19 cellular contexts compared by ENCODE assay signal in the genomic region with DNA sequence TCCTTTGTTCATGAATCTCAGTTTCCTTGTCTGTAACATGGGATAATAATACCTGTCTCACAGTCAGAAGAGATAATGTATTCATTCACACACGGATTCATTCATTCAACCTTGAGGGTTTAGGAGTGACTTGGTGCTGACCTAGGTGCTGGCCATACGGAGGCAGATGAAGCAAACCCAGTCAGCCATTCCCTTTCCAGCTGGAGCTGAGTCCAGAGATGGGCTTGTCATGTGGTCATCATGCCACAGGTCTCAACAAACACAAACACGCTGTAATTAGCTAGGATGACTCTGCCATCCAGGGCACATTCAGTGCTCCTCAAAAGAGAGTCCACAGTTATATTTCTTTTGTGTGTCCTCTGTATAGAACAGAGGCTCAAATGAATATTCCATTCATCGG. TPM values are rescaled to one million over a fixed set of nuclear protein-coding genes. Genes with fewer than 3 reads are reported as not detected.
DNase-seq lines count a peak whose midpoint lies in the region; ATAC-seq, FAIRE-seq and TF ChIP-seq lines count a peak whose summit lies in the region.
"Had no signal": no experiment of that assay in that cellular context is flagged by ENCODE, and none has a peak within 500 bp of the region (broad histone marks: within the 10 kb centered on the region; RNA-seq: fewer than 3 reads in every experiment).

No MANE protein-coding gene starts in this region.

- no peaks in the 10 kb centered on the region for H3K9me3 ChIP-seq in HepG2 (ENCODE audit: low read length)
- H3K9me3 ChIP-seq in right lobe of liver, result no peaks in the 10 kb centered on the region
- no peaks in the 10 kb centered on the region for H3K9me3 ChIP-seq in HAP-1

- TF ChIP-seq EP300 in HepG2 (IDR thresholded peaks at IDR 0.05; ENCODE audit: low read depth in 2 of 2, low read length in 2 of 2) (no peak), HepG2 (CRISPR knock-in tag; IDR thresholded peaks at IDR 0.05; ENCODE audit: borderline replicate concordance) (no peak)

- ATAC-seq in HepG2 (no peak; the same call in 1 of the 3 replicates), right lobe of liver (no peak), HG03439 (IDR thresholded peaks at IDR 0.05; ENCODE audit: unreplicated experiment) (no peak), GM21723 (IDR thresholded peaks at IDR 0.05; ENCODE audit: unreplicated experiment) (no peak)
- ATAC-seq: Right ventricle myocardium inferior had no signal

- H3K27me3 ChIP-seq in HepG2 (ENCODE audit: control insufficient read depth in 1 of 2, insufficient read depth in 2 of 2, low read length in 2 of 2) (peaks cover 0 to 17% of the 10 kb centered on the region in 2 experiments; a peak in 2 of 5 replicates), right lobe of liver (peaks cover 0 to 4% of the 10 kb centered on the region in 2 donors), HAP-1 (ENCODE audit: low read depth) (no peaks in the 10 kb centered on the region)

- no peaks in the 10 kb centered on the region for H4K20me1 ChIP-seq in HepG2 (ENCODE audit: insufficient read depth, low read length)

- H3K27ac ChIP-seq in HepG2 (ENCODE audit: extremely low read length, insufficient read depth, low read length) (no peak overlapping the region), right lobe of liver (no peak overlapping the region)
- H3K27ac ChIP-seq: KMS-11 had no signal

- WGBS in HepG2 (ENCODE audit: low lambda C conversion rate), result 14% methylated on average over 4 of the region's 4 CpGs
- 54% methylated on average over 4 of the region's 4 CpGs for WGBS in right lobe of liver (ENCODE audit: insufficient coverage, low coverage, low lambda C conversion rate, missing lambda C conversion rate)

- no peak overlapping the region for H3K9ac ChIP-seq in HepG2 (ENCODE audit: insufficient read depth, low read depth, low read length)
- H3K9ac ChIP-seq: KMS-11 had no signal

- DNase-seq in HepG2 (ENCODE audit: low spot score) (no peak), right lobe of liver (no peak), NCI-H146 treated with DMSO at 0.1 percent for 48 hours (lab: John Stamatoyannopoulos, UW; ENCODE audit: unreplicated experiment) (peak; percentile 60), retina (peak; percentile 35), HAP-1 (ENCODE audit: low spot score in 2 of 2) (no peak)
- DNase-seq: ACHN; C1 segment of cervical spinal cord; CD8-positive, alpha-beta memory T cell; DMS79; HCEC 1CT; NCI-H1694; NCI-H510A treated with DMSO at 0.1 percent for 48 hours; NK-92 treated with Interleukin-12 subunit alpha and Interleukin-12 subunit beta, amount 100 ng/mL, for 24 hours had no signal

- FAIRE-seq in HepG2 (lab: Jason Lieb, UNC), result no peak
- FAIRE-seq: RCC 7860 had no signal

- H3K4me3 ChIP-seq in HepG2 (replicated peaks in 1 of 3; ENCODE audit: insufficient read depth in 1 of 3, low read depth in 2 of 3, low read length in 3 of 3), result no peak overlapping the region
- H3K4me3 ChIP-seq in right lobe of liver, result no peak overlapping the region
- H3K4me3 ChIP-seq in HAP-1, result no peak overlapping the region

- no peak overlapping the region for H2AFZ ChIP-seq in HepG2 (ENCODE audit: low read length)

- H3K36me3 ChIP-seq in HepG2 (replicated peaks in 1 of 2; ENCODE audit: control insufficient read depth in 1 of 2, insufficient read depth in 2 of 2, low read length in 2 of 2) (no peaks in the 10 kb centered on the region), right lobe of liver (no peaks in the 10 kb centered on the region), HAP-1 (replicated peaks) (no peaks in the 10 kb centered on the region)

- H3K79me2 ChIP-seq in HepG2 (ENCODE audit: insufficient read depth, low read length), result no peaks in the 10 kb centered on the region

- TF ChIP-seq CTCF in HepG2 (CRISPR knock-in tag; IDR thresholded peaks at IDR 0.05) (no peak), right lobe of liver (IDR thresholded peaks at IDR 0.05) (no peak)

- CTCF ChIA-PET in HepG2 (lab: Yijun Ruan, JAX; ENCODE audit: low intra/inter-chr PET ratio, low total read pairs), result no interaction called here

- H3K4me1 ChIP-seq in HepG2 (ENCODE audit: insufficient read depth, low read length) (no peaks in the 10 kb centered on the region), right lobe of liver (no peaks in the 10 kb centered on the region), HAP-1 (peaks cover 11% of the 10 kb centered on the region)

- POLR2A ChIA-PET in HepG2 (lab: Yijun Ruan, JAX), result no interaction called here

- TF ChIP-seq POLR2A in HepG2 (IDR thresholded peaks at IDR 0.05; ENCODE audit: insufficient read depth in 1 of 2, low read depth in 2 of 2, low read length in 2 of 2), result no peak
- no peak for TF ChIP-seq POLR2A in right lobe of liver (IDR thresholded peaks at IDR 0.05)

- in situ Hi-C loops in HepG2 (cut with HindIII; ENCODE audit: extremely low pct_ligation_motif_present, low pct_unique_long_range_greater_than_20kb), result no loop called here
- in situ Hi-C loops in HAP-1 (cut with MboI; ENCODE audit: low sequenced_read_pairs), result no loop called here

- H3K4me2 ChIP-seq in HepG2 (ENCODE audit: low read depth, low read length), result no peak overlapping the region
- H3K4me2 ChIP-seq: KMS-11 had no signal

- intact Hi-C loops in HepG2 (cut with micrococcal nuclease; ENCODE audit: unreplicated experiment) (no loop called here), right lobe of liver (cut with DNase I) (no loop called here)

- no peak for TF ChIP-seq RAD21 in HepG2 (CRISPR knock-in tag; IDR thresholded peaks at IDR 0.05)

- BruUV-seq in HepG2 (replicated peaks; lab: Mats Ljungman, UMichigan), result no TSS peak

RNA-seq across cellular contexts. Expression of a gene that starts 19.5 kb away (rescaled TPM):
- total RNA-seq in HepG2 (2016; rRNA removed; fragmentation: Illumina TruSeq; extraction: Trizol) (42.6 and 59.8 TPM in 2 replicates), right lobe of liver (10 to 100 TPM; 16.3 to 37.5 (median 23.3) TPM)
- total RNA-seq in HepG2 (2016; cell fraction: cytosol; rRNA removed; fragmentation: Illumina TruSeq; extraction: Trizol; ENCODE audit: low read depth), result 19.8 and 23.7 TPM in 2 replicates
- 40.7 and 62.3 TPM in 2 replicates for total RNA-seq in HepG2 (2016; cell fraction: insoluble cytoplasmic fraction; rRNA removed; fragmentation: Illumina TruSeq; extraction: Trizol)
- 47.0 and 50.1 TPM in 2 replicates for total RNA-seq in HepG2 (2016; cell fraction: membrane; rRNA removed; fragmentation: Illumina TruSeq; extraction: Trizol)
- total RNA-seq in HepG2 (2016; cell fraction: nucleus; rRNA removed; fragmentation: Illumina TruSeq; extraction: Trizol), result 15.4 and 21.0 TPM in 2 replicates
- polyA plus RNA-seq in HepG2 (2011; rRNA removed), result 19.5 and 23.3 TPM in 2 replicates
- polyA plus RNA-seq in HepG2 (2011; cell fraction: cytosol; rRNA removed), result 7.1 and 11.2 TPM in 2 replicates
- polyA plus RNA-seq in HepG2 (2011; cell fraction: nucleus; rRNA removed), result 6.0 and 7.6 TPM in 2 replicates
- polyA plus RNA-seq in HepG2 (2012), result 17.6 and 21.3 TPM in 2 replicates
- 16.2 and 20.1 TPM in 2 replicates for polyA plus RNA-seq in HepG2 (2016; cell fraction: cytosol; fragmentation: Illumina TruSeq; extraction: Trizol; ENCODE audit: low read depth)
- polyA plus RNA-seq in HepG2 (2016; cell fraction: insoluble cytoplasmic fraction; fragmentation: Illumina TruSeq; extraction: Trizol; ENCODE audit: low read depth), result 46.4 and 46.8 TPM in 2 replicates
- 29.0 and 30.9 TPM in 2 replicates for polyA plus RNA-seq in HepG2 (2016; cell fraction: membrane; fragmentation: Illumina TruSeq; extraction: Trizol; ENCODE audit: low read depth)
- polyA plus RNA-seq in HepG2 (2016; cell fraction: nucleus; fragmentation: Illumina TruSeq; extraction: Trizol; ENCODE audit: insufficient read depth, low read depth), result 22.7 and 25.0 TPM in 2 replicates
- polyA minus RNA-seq in HepG2 (2011; rRNA and poly(A)+ RNA removed; ENCODE audit: low replicate concordance), result 35.2 and 278 TPM in 2 replicates
- 23.0 and 32.6 TPM in 2 replicates for polyA minus RNA-seq in HepG2 (2011; cell fraction: cytosol; rRNA and poly(A)+ RNA removed)
- 9.5 and 14.8 TPM in 2 replicates for polyA minus RNA-seq in HepG2 (2011; cell fraction: nucleus; rRNA and poly(A)+ RNA removed)
- 200 TPM for polyA plus RNA-seq in PFSK-1 (2012; ENCODE audit: insufficient read length, low read depth)

RNA-seq across cellular contexts. Expression of a gene that starts 29.9 kb away (rescaled TPM):
- total RNA-seq in HepG2 (2016; rRNA removed; fragmentation: Illumina TruSeq; extraction: Trizol) (134 and 163 TPM in 2 replicates), right lobe of liver (10 to 100 TPM; 15.8 to 34.6 (median 30.5) TPM)
- total RNA-seq in HepG2 (2016; cell fraction: cytosol; rRNA removed; fragmentation: Illumina TruSeq; extraction: Trizol; ENCODE audit: low read depth), result 136 and 187 TPM in 2 replicates
- total RNA-seq in HepG2 (2016; cell fraction: insoluble cytoplasmic fraction; rRNA removed; fragmentation: Illumina TruSeq; extraction: Trizol), result 135 and 172 TPM in 2 replicates
- total RNA-seq in HepG2 (2016; cell fraction: membrane; rRNA removed; fragmentation: Illumina TruSeq; extraction: Trizol), result 188 and 230 TPM in 2 replicates
- 74.5 and 76.2 TPM in 2 replicates for total RNA-seq in HepG2 (2016; cell fraction: nucleus; rRNA removed; fragmentation: Illumina TruSeq; extraction: Trizol)
- 99.9 and 121 TPM in 2 replicates for polyA plus RNA-seq in HepG2 (2011; rRNA removed)
- polyA plus RNA-seq in HepG2 (2011; cell fraction: cytosol; rRNA removed), result 40.4 and 46.7 TPM in 2 replicates
- polyA plus RNA-seq in HepG2 (2011; cell fraction: nucleus; rRNA removed), result 11.8 and 17.3 TPM in 2 replicates
- polyA plus RNA-seq in HepG2 (2012), result 85.8 and 145 TPM in 2 replicates
- polyA plus RNA-seq in HepG2 (2016; cell fraction: cytosol; fragmentation: Illumina TruSeq; extraction: Trizol; ENCODE audit: low read depth), result 146 and 191 TPM in 2 replicates
- polyA plus RNA-seq in HepG2 (2016; cell fraction: insoluble cytoplasmic fraction; fragmentation: Illumina TruSeq; extraction: Trizol; ENCODE audit: low read depth), result 167 and 175 TPM in 2 replicates
- polyA plus RNA-seq in HepG2 (2016; cell fraction: membrane; fragmentation: Illumina TruSeq; extraction: Trizol; ENCODE audit: low read depth), result 151 and 201 TPM in 2 replicates
- 88.7 and 95.7 TPM in 2 replicates for polyA plus RNA-seq in HepG2 (2016; cell fraction: nucleus; fragmentation: Illumina TruSeq; extraction: Trizol; ENCODE audit: insufficient read depth, low read depth)
- polyA minus RNA-seq in HepG2 (2011; rRNA and poly(A)+ RNA removed; ENCODE audit: low replicate concordance), result 19.0 and 25.4 TPM in 2 replicates
- 21.2 and 23.6 TPM in 2 replicates for polyA minus RNA-seq in HepG2 (2011; cell fraction: cytosol; rRNA and poly(A)+ RNA removed)
- 61.4 and 62.2 TPM in 2 replicates for polyA minus RNA-seq in HepG2 (2011; cell fraction: nucleus; rRNA and poly(A)+ RNA removed)
- polyA plus RNA-seq in PFSK-1 (2012; ENCODE audit: insufficient read length, low read depth), result 137 TPM

RNA-seq across cellular contexts. Expression of a gene that starts 42.8 kb away (rescaled TPM):
- total RNA-seq in HepG2 (2016; rRNA removed; fragmentation: Illumina TruSeq; extraction: Trizol) (0.11 and 0.17 TPM in 2 replicates), right lobe of liver (1 to 10 TPM in 1 of 6 experiments, under 1 TPM in 4, not detected in 1; 0.06 to 1.5 (median 0.31) TPM)
- total RNA-seq in HepG2 (2016; cell fraction: cytosol; rRNA removed; fragmentation: Illumina TruSeq; extraction: Trizol; ENCODE audit: low read depth), result not detected in 2 replicates
- 0.17 and 0.25 TPM in 2 replicates for total RNA-seq in HepG2 (2016; cell fraction: insoluble cytoplasmic fraction; rRNA removed; fragmentation: Illumina TruSeq; extraction: Trizol)
- 0.07 TPM in 1 of 2 replicates, not detected in the other for total RNA-seq in HepG2 (2016; cell fraction: membrane; rRNA removed; fragmentation: Illumina TruSeq; extraction: Trizol)
- 0.09 and 0.16 TPM in 2 replicates for total RNA-seq in HepG2 (2016; cell fraction: nucleus; rRNA removed; fragmentation: Illumina TruSeq; extraction: Trizol)
- polyA plus RNA-seq in HepG2 (2011; rRNA removed), result 51.5 and 57.6 TPM in 2 replicates
- polyA plus RNA-seq in HepG2 (2011; cell fraction: cytosol; rRNA removed), result 32.3 and 32.4 TPM in 2 replicates
- 71.8 and 73.9 TPM in 2 replicates for polyA plus RNA-seq in HepG2 (2011; cell fraction: nucleus; rRNA removed)
- 7.2 and 22.3 TPM in 2 replicates for polyA plus RNA-seq in HepG2 (2012)
- polyA plus RNA-seq in HepG2 (2016; cell fraction: cytosol; fragmentation: Illumina TruSeq; extraction: Trizol; ENCODE audit: low read depth), result 0.03 TPM in 1 of 2 replicates, not detected in the other
- polyA plus RNA-seq in HepG2 (2016; cell fraction: insoluble cytoplasmic fraction; fragmentation: Illumina TruSeq; extraction: Trizol; ENCODE audit: low read depth), result 0.23 and 0.33 TPM in 2 replicates
- polyA plus RNA-seq in HepG2 (2016; cell fraction: membrane; fragmentation: Illumina TruSeq; extraction: Trizol; ENCODE audit: low read depth), result 0.05 and 0.07 TPM in 2 replicates
- 0.33 and 0.59 TPM in 2 replicates for polyA plus RNA-seq in HepG2 (2016; cell fraction: nucleus; fragmentation: Illumina TruSeq; extraction: Trizol; ENCODE audit: insufficient read depth, low read depth)
- 47.0 TPM in 1 of 2 replicates, not detected in the other for polyA minus RNA-seq in HepG2 (2011; rRNA and poly(A)+ RNA removed; ENCODE audit: low replicate concordance)
- polyA minus RNA-seq in HepG2 (2011; cell fraction: cytosol; rRNA and poly(A)+ RNA removed), result 17.2 and 17.4 TPM in 2 replicates
- 20.1 and 23.4 TPM in 2 replicates for polyA minus RNA-seq in HepG2 (2011; cell fraction: nucleus; rRNA and poly(A)+ RNA removed)
- 0.08 TPM for polyA plus RNA-seq in PFSK-1 (2012; ENCODE audit: insufficient read length, low read depth)
- total RNA-seq: CD8-positive, alpha-beta memory T cell had no signal

RNA-seq across cellular contexts. Expression of a gene that starts 55.0 kb away (rescaled TPM):
- not detected in 2 replicates for total RNA-seq in HepG2 (2016; rRNA removed; fragmentation: Illumina TruSeq; extraction: Trizol)
- not detected in 2 replicates for total RNA-seq in HepG2 (2016; cell fraction: cytosol; rRNA removed; fragmentation: Illumina TruSeq; extraction: Trizol; ENCODE audit: low read depth)
- total RNA-seq in HepG2 (2016; cell fraction: insoluble cytoplasmic fraction; rRNA removed; fragmentation: Illumina TruSeq; extraction: Trizol), result not detected in 2 replicates
- total RNA-seq in HepG2 (2016; cell fraction: membrane; rRNA removed; fragmentation: Illumina TruSeq; extraction: Trizol), result not detected in 2 replicates
- not detected in 2 replicates for total RNA-seq in HepG2 (2016; cell fraction: nucleus; rRNA removed; fragmentation: Illumina TruSeq; extraction: Trizol)
- polyA plus RNA-seq in HepG2 (2011; rRNA removed), result 0.33 and 0.46 TPM in 2 replicates
- 0.28 and 0.36 TPM in 2 replicates for polyA plus RNA-seq in HepG2 (2011; cell fraction: cytosol; rRNA removed)
- 0.23 and 0.59 TPM in 2 replicates for polyA plus RNA-seq in HepG2 (2011; cell fraction: nucleus; rRNA removed)
- polyA plus RNA-seq in HepG2 (2012), result 0.47 and 0.52 TPM in 2 replicates
- not detected in 2 replicates for polyA plus RNA-seq in HepG2 (2016; cell fraction: cytosol; fragmentation: Illumina TruSeq; extraction: Trizol; ENCODE audit: low read depth)
- not detected in 2 replicates for polyA plus RNA-seq in HepG2 (2016; cell fraction: insoluble cytoplasmic fraction; fragmentation: Illumina TruSeq; extraction: Trizol; ENCODE audit: low read depth)
- not detected in 2 replicates for polyA plus RNA-seq in HepG2 (2016; cell fraction: membrane; fragmentation: Illumina TruSeq; extraction: Trizol; ENCODE audit: low read depth)
- not detected in 2 replicates for polyA plus RNA-seq in HepG2 (2016; cell fraction: nucleus; fragmentation: Illumina TruSeq; extraction: Trizol; ENCODE audit: insufficient read depth, low read depth)
- 0.10 and 114 TPM in 2 replicates for polyA minus RNA-seq in HepG2 (2011; rRNA and poly(A)+ RNA removed; ENCODE audit: low replicate concordance)
- polyA minus RNA-seq in HepG2 (2011; cell fraction: cytosol; rRNA and poly(A)+ RNA removed), result 0.70 TPM in 1 of 2 replicates, not detected in the other
- polyA minus RNA-seq in HepG2 (2011; cell fraction: nucleus; rRNA and poly(A)+ RNA removed), result 1.0 TPM in 1 of 2 replicates, not detected in the other
- 100 to 1,000 TPM; 198 to 296 (median 222) TPM for total RNA-seq in right lobe of liver
- polyA plus RNA-seq in PFSK-1 (2012; ENCODE audit: insufficient read length, low read depth), result 0.31 TPM

Comparison
In these comparisons a context has a peak if more than half of its experiments do, and no peak if none do; other contexts are left out.
1. DNase-seq: peak in NCI-H146 treated with DMSO at 0.1 percent for 48 hours (single experiment) and retina (single experiment); none in HepG2 (single experiment), right lobe of liver (0 of 3) and HAP-1 (0 of 2).